In the genomic region with DNA sequence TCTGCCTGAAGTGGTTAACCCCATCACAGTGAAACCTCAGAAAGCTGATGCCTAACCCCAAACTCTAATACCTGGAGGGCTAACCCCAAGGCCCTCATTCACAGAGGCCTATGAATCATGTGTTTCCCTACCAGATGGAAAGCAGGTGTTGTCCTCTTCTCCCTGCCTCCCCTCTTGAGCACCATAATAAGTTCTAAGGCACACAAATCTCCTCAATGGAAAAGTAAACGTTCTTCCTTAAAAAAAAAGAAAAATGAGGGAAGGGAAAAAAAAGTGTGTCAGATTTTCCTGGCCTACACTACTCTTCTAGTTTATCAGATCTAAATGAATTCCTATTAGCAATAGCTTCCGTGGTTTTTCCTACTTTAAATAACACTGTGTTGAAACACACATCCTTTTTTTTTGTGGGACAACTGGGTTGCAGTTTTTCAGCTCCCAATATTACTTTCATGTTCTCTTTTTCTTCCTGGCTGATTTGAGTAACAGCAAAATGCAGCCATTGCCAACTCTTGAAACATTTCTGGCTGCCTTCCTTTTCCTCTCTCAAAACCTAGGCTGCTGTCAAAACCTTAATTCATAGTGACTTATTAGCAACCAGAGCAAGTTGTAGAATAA, we compare ENCODE assay signal across 9 cellular contexts. TPM values are rescaled to one million over a fixed set of nuclear protein-coding genes. Genes with fewer than 3 reads are reported as not detected.
DNase-seq lines count a peak whose midpoint lies in the region; ATAC-seq and TF ChIP-seq lines count a peak whose summit lies in the region.
"Had no signal": no experiment of that assay in that cellular context is flagged by ENCODE, and none has a peak within 500 bp of the region (broad histone marks: within the 10 kb centered on the region; RNA-seq: fewer than 3 reads in every experiment).

No MANE protein-coding gene starts in this region.

- H3K27ac ChIP-seq in IMR-90 (ENCODE audit: insufficient read depth, low read length): peak overlapping the region; percentile 97
- peak overlapping the region; percentile 83 for H3K27ac ChIP-seq in brain microvascular endothelial cell
- H3K27ac ChIP-seq in subcutaneous abdominal adipose tissue (ENCODE audit: low read depth, low read length): peak overlapping the region; percentile 94

- H2BK120ac ChIP-seq in IMR-90 (ENCODE audit: low read depth, low read length): peak overlapping the region; percentile 94

- TF ChIP-seq CTCF in IMR-90 (conservative IDR thresholded peaks at IDR 0.05; ENCODE audit: low read depth, low read length): no peak
- no peak for TF ChIP-seq CTCF in brain microvascular endothelial cell (IDR thresholded peaks at IDR 0.05; ENCODE audit: low read depth, low read length, missing control alignments)

- TF ChIP-seq RAD21 in IMR-90 (IDR thresholded peaks at IDR 0.05; ENCODE audit: low read length): no peak

- no peak overlapping the region for H3K4me3 ChIP-seq in IMR-90 (ENCODE audit: insufficient read depth, low read depth, low read length)
- H3K4me3 ChIP-seq in brain microvascular endothelial cell (ENCODE audit: low read depth, low read length): no peak overlapping the region
- H3K4me3 ChIP-seq in subcutaneous abdominal adipose tissue (ENCODE audit: low read depth in 1 of 5, low read length in 5 of 5): no peak overlapping the region

- peak overlapping the region; percentile 96 for H3K4ac ChIP-seq in IMR-90 (ENCODE audit: low read depth, low read length)

- H3K79me1 ChIP-seq in IMR-90 (ENCODE audit: low read depth in 1 of 2, low read length in 2 of 2): peaks cover 0 to 25% of the 10 kb centered on the region in 2 experiments; a peak in 2 of 4 replicates

- H3K9me3 ChIP-seq in IMR-90 (ENCODE audit: control insufficient read depth, insufficient read depth, low read length) (no peaks in the 10 kb centered on the region), subcutaneous abdominal adipose tissue (ENCODE audit: control insufficient read depth in 5 of 5, low read length in 5 of 5) (no peaks in the 10 kb centered on the region)

- DNase-seq in IMR-90: peak; percentile 64
- DNase-seq in brain microvascular endothelial cell: no peak
- peak; percentile 33 for DNase-seq in kidney tubule cell (ENCODE audit: low spot score)
- no peak for DNase-seq in NCI-H2029 treated with DMSO at 0.1 percent for 48 hours (lab: John Stamatoyannopoulos, UW)
- DNase-seq: activated CD8-positive, alpha-beta memory T cell treated with anti-CD3 and anti-CD28 coated beads, Interleukin-2, amount 10 ng/mL, durations not matched to agents 7 days and 5 days had no signal

- peak overlapping the region; percentile 67 for H2AFZ ChIP-seq in IMR-90 (replicated peaks; ENCODE audit: low read length, poor library complexity)

- H3K18ac ChIP-seq in IMR-90 (ENCODE audit: low read depth, low read length): peak overlapping the region; percentile 92

- peak overlapping the region; percentile 83 for H2AK9ac ChIP-seq in IMR-90 (replicated peaks; ENCODE audit: low read depth, low read length, poor library complexity)

- intact Hi-C loops in IMR-90 (cut with micrococcal nuclease): no loop called here

- H2BK20ac ChIP-seq in IMR-90 (ENCODE audit: low read depth, low read length): peak overlapping the region; percentile 94

- no CpG with 5 or more reads among the region's 2 CpGs for whole genome bisulfite sequencing in IMR-90 (ENCODE audit: extremely low coverage in 2 of 2, insufficient read length in 1 of 2), 2 experiments

- peak overlapping the region; percentile 13 to 88 for H4K8ac ChIP-seq in IMR-90 (ENCODE audit: low read depth in 2 of 2, low read length in 2 of 2)

- TF ChIP-seq POLR2A in IMR-90 (IDR thresholded peaks at IDR 0.05; ENCODE audit: low read depth, low read length): no peak

- ATAC-seq in IMR-90 (ENCODE audit: low read depth): peak; percentile 5
- ATAC-seq in HG02981 (IDR thresholded peaks at IDR 0.05; ENCODE audit: unreplicated experiment): no peak
- ATAC-seq in HG03108 (IDR thresholded peaks at IDR 0.05; ENCODE audit: unreplicated experiment): no peak
- no peak for ATAC-seq in GM19455 (IDR thresholded peaks at IDR 0.05; ENCODE audit: unreplicated experiment)
- ATAC-seq: activated CD8-positive, alpha-beta memory T cell treated with anti-CD3 and anti-CD28 coated beads, Interleukin-2, amount 10 ng/mL, durations not matched to agents 7 days and 5 days had no signal

- peak overlapping the region; percentile 95 for H2AK5ac ChIP-seq in IMR-90 (ENCODE audit: low read depth, low read length)

- H3K27me3 ChIP-seq in IMR-90 (ENCODE audit: control insufficient read depth, insufficient read depth, low read length): no peaks in the 10 kb centered on the region
- H3K27me3 ChIP-seq in brain microvascular endothelial cell (replicated peaks): no peaks in the 10 kb centered on the region
- H3K27me3 ChIP-seq in subcutaneous abdominal adipose tissue (ENCODE audit: control insufficient read depth in 5 of 5, insufficient read depth in 4 of 5, low read length in 5 of 5): no peaks in the 10 kb centered on the region

- BruUV-seq in IMR-90 (replicated peaks; lab: Mats Ljungman, UMichigan): no TSS peak

- dilution Hi-C loops in IMR-90 (cut with HindIII; ENCODE audit: low sequenced_read_pairs, unreplicated experiment): no loop called here

- H4K20me1 ChIP-seq in IMR-90 (ENCODE audit: insufficient read depth, low read length): no peaks in the 10 kb centered on the region

- H3K14ac ChIP-seq in IMR-90 (replicated peaks; ENCODE audit: low read depth, low read length): peak overlapping the region; percentile 81

- H3K4me1 ChIP-seq in IMR-90 (ENCODE audit: control insufficient read depth, insufficient read depth, low read length) (peaks cover 32% of the 10 kb centered on the region), subcutaneous abdominal adipose tissue (ENCODE audit: control insufficient read depth in 5 of 5, insufficient read depth in 5 of 5, low read length in 5 of 5) (peaks cover 2 to 27% (median 20%) of the 10 kb centered on the region in 5 donors)

- H3K9ac ChIP-seq in IMR-90 (ENCODE audit: low read depth, low read length): peak overlapping the region; percentile 41; the same call in 1 of the 2 replicates
- peak overlapping the region in 3 of 5 donors; percentile 14 to 66 (median 50) for H3K9ac ChIP-seq in subcutaneous abdominal adipose tissue (ENCODE audit: low read length in 5 of 5)

- CTCF ChIA-PET in IMR-90 (lab: Yijun Ruan, JAX): interaction anchor here (0.6 to 4.6 kb wide), 4 partner anchors 9 to 180 kb away, joined by 3 to 26 read pairs (median 6); no protein-coding TSS in a partner anchor

- peak overlapping the region; percentile 91 for H2BK5ac ChIP-seq in IMR-90 (ENCODE audit: low read depth, low read length, poor library complexity, severe bottlenecking)

- no peaks in the 10 kb centered on the region for H3K36me3 ChIP-seq in IMR-90 (ENCODE audit: control insufficient read depth, insufficient read depth, low read length)
- H3K36me3 ChIP-seq in brain microvascular endothelial cell (replicated peaks): no peaks in the 10 kb centered on the region
- no peaks in the 10 kb centered on the region for H3K36me3 ChIP-seq in subcutaneous abdominal adipose tissue (ENCODE audit: control insufficient read depth in 5 of 5, insufficient read depth in 5 of 5, low read length in 5 of 5)

- H3K23ac ChIP-seq in IMR-90 (ENCODE audit: low read depth, low read length): peak overlapping the region; percentile 78

- H3K4me2 ChIP-seq in IMR-90 (ENCODE audit: low read depth, low read length): peak overlapping the region; percentile 85

- in situ Hi-C loops in IMR-90 (cut with MboI; ENCODE audit: low sequenced_read_pairs): no loop called here
- in situ Hi-C loops in brain microvascular endothelial cell (cut with HindIII; ENCODE audit: low pct_ligation_motif_present, low sequenced_read_pairs): loop anchor here (25.0 kb wide), 1 partner anchor 174 kb away; no protein-coding TSS in a partner anchor

- peak overlapping the region; percentile 99 for H2BK15ac ChIP-seq in IMR-90 (ENCODE audit: low read depth, low read length)

- peak overlapping the region; percentile 90 for H4K91ac ChIP-seq in IMR-90 (ENCODE audit: insufficient read depth, low read depth, low read length)

- peaks cover 25% of the 10 kb centered on the region for H3K9me1 ChIP-seq in IMR-90 (ENCODE audit: insufficient read depth, low read length)

- H4K5ac ChIP-seq in IMR-90 (ENCODE audit: low read depth, low read length): peak overlapping the region; percentile 78

- POLR2A ChIA-PET in IMR-90 (lab: Charles Lee; ENCODE audit: unreplicated experiment): interaction anchor here (1.2 kb wide), 1 partner anchor 59 kb away, joined by 3 read pairs; no protein-coding TSS in a partner anchor

- peak overlapping the region; percentile 78 for H3K56ac ChIP-seq in IMR-90 (ENCODE audit: extremely low read depth, insufficient read depth, low read length)

TF ChIP-seq in IMR-90, 13 proteins besides CTCF, POLR2A, EP300 and RAD21:
- TF ChIP-seq CEBPB (IDR thresholded peaks at IDR 0.05; ENCODE audit: low read depth, low read length) (peak; percentile 42; the same call in 1 of the 2 replicates), SMC3 (IDR thresholded peaks at IDR 0.05; ENCODE audit: low read depth, low read length) (no peak)

RNA-seq across cellular contexts. Expression of a gene that starts 43.2 kb away (rescaled TPM):
- total RNA-seq in IMR-90 (2012; rRNA removed): 0.54 and 0.56 TPM in 2 replicates
- polyA plus RNA-seq in IMR-90 (2012; rRNA removed): 0.29 and 0.31 TPM in 2 replicates
- polyA plus RNA-seq in IMR-90 (2012; cell fraction: cytosol; rRNA removed): 0.09 and 0.24 TPM in 2 replicates
- 0.13 and 0.58 TPM in 2 replicates for polyA plus RNA-seq in IMR-90 (2012; cell fraction: nucleus; rRNA removed; ENCODE audit: low replicate concordance)
- total RNA-seq: activated CD8-positive, alpha-beta memory T cell treated with anti-CD3 and anti-CD28 coated beads, Interleukin-2, amount 10 ng/mL, durations not matched to agents 7 days and 5 days had no signal

Comparison
In these comparisons a context has a peak if more than half of its experiments do, and no peak if none do; other contexts are left out.
1. DNase-seq: peak in IMR-90 (single experiment) and kidney tubule cell (single experiment); none in brain microvascular endothelial cell (single experiment) and NCI-H2029 treated with DMSO at 0.1 percent for 48 hours (single experiment).
2. Peak in every context shown above with its lines, with median percentiles within 50 percentile points of each other: H3K27ac ChIP-seq.